In the genomic region with DNA sequence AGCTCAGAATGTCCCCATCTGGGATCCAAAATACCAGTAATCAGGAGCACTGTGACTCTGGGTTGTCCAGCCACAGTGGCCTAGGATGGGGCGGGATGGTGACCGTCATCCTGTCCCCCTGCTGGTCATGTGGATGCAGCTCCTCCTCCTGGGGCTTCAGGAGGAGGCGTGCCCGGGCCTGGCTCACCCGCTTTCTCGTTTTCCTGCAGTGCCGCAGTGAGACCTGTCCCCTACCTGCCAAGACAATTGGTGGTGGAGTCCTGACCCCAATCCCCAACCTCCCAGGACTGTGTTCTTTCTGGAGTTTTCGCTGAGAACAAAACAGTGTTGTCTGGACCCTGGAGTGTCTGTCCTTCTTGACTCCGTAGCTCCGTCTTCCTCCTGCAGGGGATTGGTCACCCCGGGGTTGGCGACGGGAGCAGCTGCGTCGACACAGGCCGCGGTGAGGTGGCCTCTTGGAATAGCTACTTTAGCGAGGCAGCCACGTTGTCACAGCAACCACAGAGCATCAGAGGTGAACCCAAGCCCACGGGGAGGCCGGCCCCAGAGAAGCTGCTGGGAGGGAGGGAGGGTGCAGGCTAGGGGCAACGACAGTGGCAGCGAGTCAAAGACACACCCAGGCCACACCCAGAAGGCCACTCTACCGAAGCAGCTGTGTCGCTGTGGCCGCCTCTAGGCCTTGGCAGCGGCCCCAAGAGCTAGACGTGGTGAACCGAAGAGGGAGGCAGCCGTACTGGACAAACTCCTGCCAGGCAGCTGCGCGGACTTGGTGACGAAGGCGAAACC, we compare ENCODE assay signal across 12 cellular contexts. TPM values are rescaled to one million over a fixed set of nuclear protein-coding genes. Genes with fewer than 3 reads are reported as not detected.
A peak's percentile ranks its signal among the peaks of the same experiment; 100 is the strongest.
DNase-seq lines count a peak whose midpoint lies in the region; ATAC-seq and TF ChIP-seq lines count a peak whose summit lies in the region.
"Had no signal": no experiment of that assay in that cellular context is flagged by ENCODE, and none has a peak within 500 bp of the region (broad histone marks: within the 10 kb centered on the region; RNA-seq: fewer than 3 reads in every experiment).

No MANE protein-coding gene starts in this region.

- peak overlapping the region; percentile 42 for H3K27ac ChIP-seq in duodenal mucosa (ENCODE audit: low read depth, low read length)

- no peak overlapping the region for H3K27ac Mint-ChIP-seq in progenitor cell of endocrine pancreas
- H3K27ac Mint-ChIP-seq: activated CD4-positive, alpha-beta T cell treated with anti-CD3 and anti-CD28 coated beads for 36 hours had no signal

- H3K4me1 ChIP-seq in duodenal mucosa (ENCODE audit: control insufficient read depth in 1 of 2, insufficient read depth in 2 of 2, low read length in 2 of 2) = peaks cover 26 to 30% of the 10 kb centered on the region in 2 donors

- no peaks in the 10 kb centered on the region for H3K36me3 Mint-ChIP-seq in progenitor cell of endocrine pancreas (ENCODE audit: insufficient read depth)

- H3K4me1 Mint-ChIP-seq in progenitor cell of endocrine pancreas (ENCODE audit: low read depth) = peaks cover 4% of the 10 kb centered on the region

- no peaks in the 10 kb centered on the region for H3K9me3 ChIP-seq in duodenal mucosa (ENCODE audit: control insufficient read depth in 1 of 2, low read length in 2 of 2)

- DNase-seq in GM03348 (ENCODE audit: low spot score) (peak; percentile 37), NCI-H2227 treated with DMSO at 0.1 percent for 48 hours (lab: John Stamatoyannopoulos, UW) (peak; percentile 0), progenitor cell of endocrine pancreas (ENCODE audit: low spot score, unreplicated experiment) (peak; percentile 22)
- DNase-seq in stimulated activated CD4-positive, alpha-beta T cell treated with anti-CD3 and anti-CD28 coated beads, Interleukin-12 subunit alpha, Interleukin-12 subunit beta, amount 100 ng/mL, for 4 hours = no peak
- no peak for DNase-seq in stimulated activated CD4-positive, alpha-beta T cell treated with anti-CD3 and anti-CD28 coated beads, Interleukin-1b, Interleukin-23, amount 100 ng/mL, for 48 hours
- no peak for DNase-seq in stimulated activated CD4-positive, alpha-beta T cell treated with anti-CD3 and anti-CD28 coated beads, Interleukin-4, amount 100 ng/mL, for 4 hours
- DNase-seq: activated CD4-positive, alpha-beta T cell treated with anti-CD3 and anti-CD28 coated beads for 36 hours; central memory CD4-positive, alpha-beta T cell; NCI-H2081 treated with DMSO at 0.1 percent for 48 hours; stimulated activated CD4-positive, alpha-beta T cell treated with anti-CD3 and anti-CD28 coated beads, Interleukin-2, amount 100 ng/mL, for 48 hours had no signal

- no peak overlapping the region for H3K4me3 ChIP-seq in duodenal mucosa (ENCODE audit: low read depth in 1 of 2, low read length in 2 of 2)

- H3K9ac ChIP-seq in duodenal mucosa (ENCODE audit: low read depth in 1 of 2, low read length in 2 of 2) = no peak overlapping the region

- peak; percentile 63 for TF ChIP-seq CTCF in progenitor cell of endocrine pancreas (IDR thresholded peaks at IDR 0.05; ENCODE audit: unreplicated experiment)

- no peaks in the 10 kb centered on the region for H3K27me3 Mint-ChIP-seq in progenitor cell of endocrine pancreas

- no peaks in the 10 kb centered on the region for H3K36me3 ChIP-seq in duodenal mucosa (ENCODE audit: control insufficient read depth in 1 of 2, insufficient read depth in 2 of 2, low read length in 2 of 2)

- no peaks in the 10 kb centered on the region for H3K27me3 ChIP-seq in duodenal mucosa (ENCODE audit: control insufficient read depth in 1 of 2, insufficient read depth in 2 of 2, low read length in 2 of 2)

- ATAC-seq in HG02610 (IDR thresholded peaks at IDR 0.05; ENCODE audit: unreplicated experiment) = no peak
- ATAC-seq: activated CD4-positive, alpha-beta T cell treated with anti-CD3 and anti-CD28 coated beads for 36 hours had no signal

- no peaks in the 10 kb centered on the region for H3K9me3 Mint-ChIP-seq in progenitor cell of endocrine pancreas (ENCODE audit: low read depth)

- no peak overlapping the region for H3K4me3 Mint-ChIP-seq in progenitor cell of endocrine pancreas (ENCODE audit: low read depth)
- H3K4me3 Mint-ChIP-seq: activated CD4-positive, alpha-beta T cell treated with anti-CD3 and anti-CD28 coated beads for 36 hours had no signal

RNA-seq across cellular contexts. Expression of a gene that starts 10.1 kb away (rescaled TPM):
- 177 and 181 TPM in 2 replicates for total RNA-seq in progenitor cell of endocrine pancreas

RNA-seq across cellular contexts. Expression of a gene that starts 10.5 kb away (rescaled TPM):
- total RNA-seq in progenitor cell of endocrine pancreas = 11.6 and 12.0 TPM in 2 replicates

RNA-seq across cellular contexts. Expression of a gene that starts 33.5 kb away (rescaled TPM):
- total RNA-seq in progenitor cell of endocrine pancreas = 1.6 and 2.1 TPM in 2 replicates

RNA-seq across cellular contexts. Expression of a gene that starts 44.8 kb away (rescaled TPM):
- 12.1 and 13.1 TPM in 2 replicates for total RNA-seq in progenitor cell of endocrine pancreas

RNA-seq across cellular contexts. Expression of a gene that starts 47.4 kb away (rescaled TPM):
- total RNA-seq in progenitor cell of endocrine pancreas = 1.7 and 2.5 TPM in 2 replicates

Comparison
In these comparisons a context has a peak if more than half of its experiments do, and no peak if none do; other contexts are left out.
1. DNase-seq: peak in GM03348 (single experiment), NCI-H2227 treated with DMSO at 0.1 percent for 48 hours (single experiment) and progenitor cell of endocrine pancreas (single experiment); none in stimulated activated CD4-positive, alpha-beta T cell treated with anti-CD3 and anti-CD28 coated beads, Interleukin-12 subunit alpha, Interleukin-12 subunit beta, amount 100 ng/mL, for 4 hours (single experiment), stimulated activated CD4-positive, alpha-beta T cell treated with anti-CD3 and anti-CD28 coated beads, Interleukin-1b, Interleukin-23, amount 100 ng/mL, for 48 hours (single experiment) and stimulated activated CD4-positive, alpha-beta T cell treated with anti-CD3 and anti-CD28 coated beads, Interleukin-4, amount 100 ng/mL, for 4 hours (0 of 2).